ENCODE assay signal across 8 cellular contexts in genomic region chr2:232549655-232550350, GRCh38. TPM values are rescaled to one million over a fixed set of nuclear protein-coding genes. Genes with fewer than 3 reads are reported as not detected.
DNase-seq lines count a peak whose midpoint lies in the region; ATAC-seq and TF ChIP-seq lines count a peak whose summit lies in the region.

No MANE protein-coding gene starts in this region.

- ATAC-seq in GM18517 (IDR thresholded peaks at IDR 0.05; ENCODE audit: unreplicated experiment): no peak

- no peak for TF ChIP-seq CTCF in AG10803 (conservative IDR thresholded peaks at IDR 0.05; ENCODE audit: low read length)
- TF ChIP-seq CTCF in astrocyte of the spinal cord (IDR thresholded peaks at IDR 0.05; ENCODE audit: low read depth, low read length): no peak

- in situ Hi-C loops in astrocyte of the spinal cord (cut with HindIII; ENCODE audit: low sequenced_read_pairs): no loop called here

- DNase-seq in AG10803 (ENCODE audit: low read depth) (no peak), HT-29 (ENCODE audit: low spot score) (peak; percentile 30), astrocyte of the spinal cord (ENCODE audit: low read depth, low spot score) (no peak), mesenteric fat pad (ENCODE audit: low spot score) (peak; percentile 90), epidermal melanocyte (ENCODE audit: insufficient read length, low spot score) (no peak)
- DNase-seq in stimulated activated CD4-positive, alpha-beta T cell treated with anti-CD3 and anti-CD28 coated beads, Interleukin-1b, Interleukin-23, amount 100 ng/mL, for 48 hours: no peak
- DNase-seq in activated CD4-positive, alpha-beta T cell treated with anti-CD3 and anti-CD28 coated beads for 4 hours: no peak

- H3K4me3 ChIP-seq in AG10803 (ENCODE audit: low read length): peak overlapping the region; percentile 95
- H3K4me3 ChIP-seq in astrocyte of the spinal cord (ENCODE audit: low read depth, low read length): peak overlapping the region; percentile 94

RNA-seq across cellular contexts. Expression of gene TIGD1, which starts 0.6 kb away (rescaled TPM):
- total RNA-seq in HT-29 (2014; rRNA removed; shearing (Covaris generic)): 6.0 and 7.0 TPM in 2 replicates
- total RNA-seq in mesenteric fat pad: 2.2 TPM

RNA-seq across cellular contexts. Expression of gene EIF4E2, which starts 0.7 kb away (rescaled TPM):
- 77.5 and 87.8 TPM in 2 replicates for total RNA-seq in HT-29 (2014; rRNA removed; shearing (Covaris generic))
- 46.9 TPM for total RNA-seq in mesenteric fat pad

RNA-seq across cellular contexts. Expression of gene CHRNG, which starts 10.3 kb away (rescaled TPM):
- not detected in 2 replicates for total RNA-seq in HT-29 (2014; rRNA removed; shearing (Covaris generic))
- total RNA-seq in mesenteric fat pad: not detected

RNA-seq across cellular contexts. Expression of gene CHRND, which starts 23.8 kb away (rescaled TPM):
- not detected in 2 replicates for total RNA-seq in HT-29 (2014; rRNA removed; shearing (Covaris generic))
- not detected for total RNA-seq in mesenteric fat pad

RNA-seq across cellular contexts. Expression of gene PRSS56, which starts 29.6 kb away (rescaled TPM):
- not detected in 2 replicates for total RNA-seq in HT-29 (2014; rRNA removed; shearing (Covaris generic))
- total RNA-seq in mesenteric fat pad: not detected

Comparison
In these comparisons a context has a peak if more than half of its experiments do, and no peak if none do; other contexts are left out.
1. DNase-seq: peak in HT-29 (single experiment) and mesenteric fat pad (single experiment); none in AG10803 (single experiment), astrocyte of the spinal cord (single experiment), stimulated activated CD4-positive, alpha-beta T cell treated with anti-CD3 and anti-CD28 coated beads, Interleukin-1b, Interleukin-23, amount 100 ng/mL, for 48 hours (single experiment), epidermal melanocyte (single experiment) and activated CD4-positive, alpha-beta T cell treated with anti-CD3 and anti-CD28 coated beads for 4 hours (0 of 2).